15 cellular contexts compared by ENCODE assay signal in the genomic region with DNA sequence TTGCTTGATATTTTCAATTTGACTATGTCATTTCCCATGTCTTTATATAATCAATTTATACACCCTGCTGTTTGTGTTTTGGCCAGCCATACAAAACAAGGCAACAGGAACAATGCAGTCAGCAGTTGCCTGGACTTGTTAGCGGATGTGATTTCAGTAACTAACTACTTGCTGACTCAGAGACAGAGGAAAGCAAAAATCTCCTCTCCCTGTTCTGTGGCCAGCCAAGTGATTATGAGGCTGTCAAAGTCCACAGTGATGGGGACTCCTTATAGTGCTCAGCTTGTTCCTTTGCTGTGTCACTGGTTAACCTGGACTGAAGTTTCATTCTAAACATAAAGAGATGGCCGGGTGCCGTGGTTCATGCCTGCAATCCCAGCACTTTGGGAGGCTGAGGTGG. TPM values are rescaled to one million over a fixed set of nuclear protein-coding genes. Genes with fewer than 3 reads are reported as not detected.
DNase-seq lines count a peak whose midpoint lies in the region; ATAC-seq and TF ChIP-seq lines count a peak whose summit lies in the region.
"Had no signal": no experiment of that assay in that cellular context is flagged by ENCODE, and none has a peak within 500 bp of the region (broad histone marks: within the 10 kb centered on the region; RNA-seq: fewer than 3 reads in every experiment).

No MANE protein-coding gene starts in this region.

- H3K4me3 ChIP-seq in GM23338 (no peak overlapping the region), fibroblast of lung (replicated peaks in 1 of 4; ENCODE audit: control extremely low read depth in 1 of 4, insufficient read depth in 1 of 4, low read depth in 3 of 4, low read length in 4 of 4) (no peak overlapping the region), A673 (ENCODE audit: low read depth, low read length, poor library complexity, severe bottlenecking) (no peak overlapping the region)
- H3K4me3 ChIP-seq: left ventricle myocardium inferior, psoas muscle had no signal

- no peaks in the 10 kb centered on the region for H3K36me3 ChIP-seq in GM23338 (ENCODE audit: insufficient read depth)
- H3K36me3 ChIP-seq in fibroblast of lung (ENCODE audit: control insufficient read depth, insufficient read depth, low read length), result no peaks in the 10 kb centered on the region
- H3K36me3 ChIP-seq in A673 (ENCODE audit: insufficient read depth, low read length, poor library complexity, severe bottlenecking), result no peaks in the 10 kb centered on the region
- H3K36me3 ChIP-seq: left ventricle myocardium inferior had no signal

- H3K9me3 Mint-ChIP-seq in GM23338 (no peaks in the 10 kb centered on the region; the same call in 2 of the 3 replicates), osteocyte (ENCODE audit: unreplicated experiment) (no peaks in the 10 kb centered on the region)
- H3K9me3 Mint-ChIP-seq: activated CD4-positive, alpha-beta memory T cell treated with anti-CD3 and anti-CD28 coated beads, Interleukin-2, amount 10 ng/mL, durations not matched to agents 7 days and 5 days; activated naive CD8-positive, alpha-beta T cell treated with anti-CD3 and anti-CD28 coated beads, Interleukin-2, amount 10 ng/mL, durations not matched to agents 7 days and 5 days had no signal

- H3K27me3 ChIP-seq in GM23338 (ENCODE audit: insufficient read depth), result no peaks in the 10 kb centered on the region
- H3K27me3 ChIP-seq in fibroblast of lung (ENCODE audit: control insufficient read depth, insufficient read depth, low read length), result no peaks in the 10 kb centered on the region
- H3K27me3 ChIP-seq in A673 (replicated peaks; ENCODE audit: insufficient read depth, low read depth, low read length, poor library complexity), result no peaks in the 10 kb centered on the region

- ATAC-seq in GM23338, result peak; percentile 21; the same call in 2 of the 3 replicates
- ATAC-seq: psoas muscle had no signal

- H3K36me3 Mint-ChIP-seq in GM23338 (ENCODE audit: low read depth) (no peaks in the 10 kb centered on the region), osteocyte (ENCODE audit: unreplicated experiment) (no peaks in the 10 kb centered on the region)
- H3K36me3 Mint-ChIP-seq: activated naive CD8-positive, alpha-beta T cell treated with anti-CD3 and anti-CD28 coated beads, Interleukin-2, amount 10 ng/mL, durations not matched to agents 7 days and 5 days had no signal

- H3K9ac ChIP-seq in fibroblast of lung (ENCODE audit: insufficient read depth, low read length), result no peak overlapping the region

- CTCF ChIA-PET in RWPE1 (lab: Yijun Ruan, JAX) (no interaction called here), A673 (lab: Charles Lee) (no interaction called here)

- H3K27me3 Mint-ChIP-seq in GM23338 (ENCODE audit: insufficient read depth, low read depth, poor library complexity), result peaks cover 6% of the 10 kb centered on the region
- no peaks in the 10 kb centered on the region for H3K27me3 Mint-ChIP-seq in osteocyte (ENCODE audit: unreplicated experiment)

- H3K79me2 ChIP-seq in GM23338 (replicated peaks; ENCODE audit: insufficient read depth) (no peaks in the 10 kb centered on the region), fibroblast of lung (ENCODE audit: control insufficient read depth, insufficient read depth, low read length) (no peaks in the 10 kb centered on the region)

- no TSS peak for BruUV-seq in A673 (replicated peaks; lab: Mats Ljungman, UMichigan)

- H3K9me3 ChIP-seq in fibroblast of lung (ENCODE audit: control insufficient read depth, insufficient read depth, low read depth, low read length) (no peaks in the 10 kb centered on the region), A673 (ENCODE audit: low read depth, low read length, poor library complexity, severe bottlenecking) (no peaks in the 10 kb centered on the region)
- H3K9me3 ChIP-seq: left ventricle myocardium inferior, psoas muscle had no signal

- H3K4me1 Mint-ChIP-seq in GM23338 (peaks cover 12% of the 10 kb centered on the region), osteocyte (ENCODE audit: unreplicated experiment) (no peaks in the 10 kb centered on the region)
- H3K4me1 Mint-ChIP-seq: activated CD4-positive, alpha-beta memory T cell treated with anti-CD3 and anti-CD28 coated beads, Interleukin-2, amount 10 ng/mL, durations not matched to agents 7 days and 5 days; activated naive CD8-positive, alpha-beta T cell treated with anti-CD3 and anti-CD28 coated beads, Interleukin-2, amount 10 ng/mL, durations not matched to agents 7 days and 5 days had no signal

- no peak for TF ChIP-seq CTCF in GM23338 (conservative IDR thresholded peaks at IDR 0.05; ENCODE audit: low read depth in 2 of 2)
- no peak for TF ChIP-seq CTCF in RWPE1 (conservative IDR thresholded peaks at IDR 0.05; ENCODE audit: low read depth)
- no peak for TF ChIP-seq CTCF in fibroblast of lung (conservative IDR thresholded peaks at IDR 0.05 in 1 of 2, IDR thresholded peaks at IDR 0.05 in 1 of 2; ENCODE audit: low read depth in 1 of 2, low read length in 2 of 2)
- TF ChIP-seq CTCF in osteocyte (IDR thresholded peaks at IDR 0.05), result no peak
- TF ChIP-seq CTCF in A673 (conservative IDR thresholded peaks at IDR 0.05; ENCODE audit: low read depth, low read length), result no peak

- H4K20me1 ChIP-seq in GM23338 (replicated peaks; ENCODE audit: insufficient read depth) (no peaks in the 10 kb centered on the region), fibroblast of lung (ENCODE audit: control insufficient read depth, extremely low read depth, insufficient read depth, low read length) (no peaks in the 10 kb centered on the region)

- DNase-seq in GM23338 (ENCODE audit: low spot score) (no peak), RWPE1 (ENCODE audit: low spot score) (peak; percentile 85), fibroblast of lung (ENCODE audit: low read depth in 2 of 2) (peak; percentile 51 to 90), osteocyte (ENCODE audit: extremely low spot score, unreplicated experiment) (peak; percentile 40), NCI-H1694 (lab: John Stamatoyannopoulos, UW) (no peak), A673 (ENCODE audit: low spot score) (no peak), SKM-1 treated with dmso at 0.1 percent for 144 hours (lab: John Stamatoyannopoulos, UW; ENCODE audit: unreplicated experiment) (no peak)
- DNase-seq in activated T-cell treated with anti-CD3 and anti-CD28 coated beads, Interleukin-2, amount 50 U/mL, for 1 hour, result no peak
- DNase-seq: activated CD4-positive, alpha-beta memory T cell treated with anti-CD3 and anti-CD28 coated beads, Interleukin-2, amount 10 ng/mL, durations not matched to agents 7 days and 5 days; activated naive CD8-positive, alpha-beta T cell treated with anti-CD3 and anti-CD28 coated beads, Interleukin-2, amount 10 ng/mL, durations not matched to agents 7 days and 5 days; DND-41; GOT3; left ventricle myocardium inferior; NCI-H2107; psoas muscle had no signal

- H3K4me2 ChIP-seq in GM23338, result no peak overlapping the region
- no peak overlapping the region for H3K4me2 ChIP-seq in fibroblast of lung (ENCODE audit: extremely low read depth, insufficient read depth, low read length)

- H3F3A ChIP-seq in GM23338 (replicated peaks; ENCODE audit: low read depth), result no peaks in the 10 kb centered on the region

- intact Hi-C loops in A673 (cut with micrococcal nuclease; ENCODE audit: unreplicated experiment), result no loop called here

- peak overlapping the region; percentile 76; the same call in 1 of the 2 replicates for H2AFZ ChIP-seq in GM23338
- no peak overlapping the region for H2AFZ ChIP-seq in fibroblast of lung (ENCODE audit: low read length)

- H3K27ac Mint-ChIP-seq in GM23338, result no peak overlapping the region
- H3K27ac Mint-ChIP-seq in osteocyte (ENCODE audit: unreplicated experiment), result no peak overlapping the region
- H3K27ac Mint-ChIP-seq: activated CD4-positive, alpha-beta memory T cell treated with anti-CD3 and anti-CD28 coated beads, Interleukin-2, amount 10 ng/mL, durations not matched to agents 7 days and 5 days; activated naive CD8-positive, alpha-beta T cell treated with anti-CD3 and anti-CD28 coated beads, Interleukin-2, amount 10 ng/mL, durations not matched to agents 7 days and 5 days had no signal

- H3K4me3 Mint-ChIP-seq in GM23338, result no peak overlapping the region
- no peak overlapping the region for H3K4me3 Mint-ChIP-seq in osteocyte (ENCODE audit: unreplicated experiment)
- H3K4me3 Mint-ChIP-seq: activated CD4-positive, alpha-beta memory T cell treated with anti-CD3 and anti-CD28 coated beads, Interleukin-2, amount 10 ng/mL, durations not matched to agents 7 days and 5 days; activated naive CD8-positive, alpha-beta T cell treated with anti-CD3 and anti-CD28 coated beads, Interleukin-2, amount 10 ng/mL, durations not matched to agents 7 days and 5 days had no signal

- H3K4me1 ChIP-seq in GM23338 (ENCODE audit: insufficient read depth) (peaks cover 7% of the 10 kb centered on the region; the same call in 1 of the 2 replicates), fibroblast of lung (ENCODE audit: control insufficient read depth, extremely low read depth, insufficient read depth, low read length) (no peaks in the 10 kb centered on the region), A673 (ENCODE audit: insufficient read depth, low read length, poor library complexity, severe bottlenecking) (no peaks in the 10 kb centered on the region)
- H3K4me1 ChIP-seq: left ventricle myocardium inferior, psoas muscle had no signal

- H3K27ac ChIP-seq in GM23338 (ENCODE audit: low read depth), result no peak overlapping the region
- peak overlapping the region; percentile 87 for H3K27ac ChIP-seq in RWPE1
- no peak overlapping the region for H3K27ac ChIP-seq in fibroblast of lung (ENCODE audit: insufficient read depth, low read length)
- H3K27ac ChIP-seq in A673 (ENCODE audit: low read depth, low read length, poor library complexity, severe bottlenecking), result no peak overlapping the region
- H3K27ac ChIP-seq: left ventricle myocardium inferior, psoas muscle had no signal

- POLR2A ChIA-PET in RWPE1 (lab: Yijun Ruan, JAX; ENCODE audit: low non-redundant PET), result interaction anchor here (0.5 kb wide), 1 partner anchor 95 kb away, joined by 4 read pairs; no protein-coding TSS in a partner anchor
- POLR2A ChIA-PET in A673 (lab: Charles Lee; ENCODE audit: low non-redundant PET), result no interaction called here

- H3K9me2 ChIP-seq in GM23338 (ENCODE audit: insufficient read depth), result no peaks in the 10 kb centered on the region

RNA-seq across cellular contexts. Expression of a gene that starts 32.6 kb away (rescaled TPM):
- 291 and 322 TPM in 2 replicates for total RNA-seq in GM23338 (2014; rRNA removed; shearing (Covaris generic))
- polyA plus RNA-seq in GM23338 (2016; fragmentation: Nextera tagmentation; extraction: Ambion mirVana) (312 and 362 TPM in 2 replicates), fibroblast of lung (409 and 559 TPM in 2 replicates)
- total RNA-seq in fibroblast of lung (415 and 508 TPM in 2 replicates), osteocyte (330 and 338 TPM in 2 replicates), A673 (2021) (175 and 181 TPM in 2 replicates)
- polyA plus RNA-seq in fibroblast of lung (2012), result 322 and 428 TPM in 2 replicates
- 119 and 178 TPM in 2 replicates for polyA minus RNA-seq in fibroblast of lung (ENCODE audit: low replicate concordance)

RNA-seq across cellular contexts. Expression of a gene that starts 34.4 kb away (rescaled TPM):
- total RNA-seq in GM23338 (2014; rRNA removed; shearing (Covaris generic)), result 12.5 and 14.9 TPM in 2 replicates
- polyA plus RNA-seq in GM23338 (2016; fragmentation: Nextera tagmentation; extraction: Ambion mirVana) (4.0 and 5.2 TPM in 2 replicates), fibroblast of lung (2.9 and 3.7 TPM in 2 replicates)
- total RNA-seq in fibroblast of lung (2.5 and 3.3 TPM in 2 replicates), osteocyte (15.3 and 17.2 TPM in 2 replicates), A673 (2021) (17.9 and 18.1 TPM in 2 replicates)
- polyA plus RNA-seq in fibroblast of lung (2012), result 2.3 and 2.5 TPM in 2 replicates
- 41.0 and 61.6 TPM in 2 replicates for polyA minus RNA-seq in fibroblast of lung (ENCODE audit: low replicate concordance)

Comparison
In these comparisons a context has a peak if more than half of its experiments do, and no peak if none do; other contexts are left out.
1. DNase-seq: peak in RWPE1 (single experiment), fibroblast of lung (2 of 2) and osteocyte (single experiment); none in GM23338 (single experiment), NCI-H1694 (single experiment), A673 (single experiment), activated T-cell treated with anti-CD3 and anti-CD28 coated beads, Interleukin-2, amount 50 U/mL, for 1 hour (single experiment) and SKM-1 treated with dmso at 0.1 percent for 144 hours (single experiment).